ENCODE assay signal across 28 cellular contexts in genomic region chr13:32893176-32893575, GRCh38.
"Had no signal": no experiment of that assay in that cellular context is flagged by ENCODE, and none has a peak within 500 bp of the region (broad histone marks: within the 10 kb centered on the region; RNA-seq: fewer than 3 reads in every experiment).

No MANE protein-coding gene starts in this region.

- H3K4me3 ChIP-seq: dorsolateral prefrontal cortex, gastroesophageal sphincter, heart left ventricle, hepatocyte, lung, mucosa of descending colon, neural progenitor cell, right lobe of liver, thoracic aorta, transverse colon, upper lobe of right lung, uterus had no signal

- H3K9ac ChIP-seq: neural progenitor cell, parathyroid adenoma had no signal

- FAIRE-seq: colon, kidney, small intestine had no signal

- H3K36me3 ChIP-seq: gastroesophageal sphincter, heart left ventricle, neural progenitor cell, right lobe of liver, thoracic aorta, transverse colon, upper lobe of right lung, uterus had no signal

- ATAC-seq: gastroesophageal sphincter; heart left ventricle; left lobe of liver; mucosa of descending colon; natural killer cell treated with Interleukin-12 subunit alpha and Interleukin-12 subunit beta and Interleukin-15 and Interleukin-18, amount 100 ng/mL, for 72 hours; right lobe of liver; upper lobe of right lung had no signal

- H3K4me1 ChIP-seq: gastroesophageal sphincter, neural progenitor cell, parathyroid adenoma, right lobe of liver, transverse colon, upper lobe of right lung, uterus had no signal

- H3K27ac ChIP-seq: dorsolateral prefrontal cortex, gastroesophageal sphincter, heart left ventricle, hepatocyte, neural progenitor cell, parathyroid adenoma, right lobe of liver, thoracic aorta, transverse colon, upper lobe of right lung, uterus had no signal

- H2AFZ ChIP-seq: hepatocyte, neural progenitor cell, parathyroid adenoma had no signal

- DNase-seq: dorsolateral prefrontal cortex; effector CD4-positive, alpha-beta T cell; heart left ventricle; kidney; mesenchymal stem cell; mucosa of descending colon; naive B cell; right lobe of liver; small intestine; stimulated activated CD4-positive, alpha-beta T cell treated with anti-CD3 and anti-CD28 coated beads, Interleukin-12 subunit alpha, Interleukin-12 subunit beta, amount 100 ng/mL, for 4 hours; stimulated activated CD4-positive, alpha-beta T cell treated with anti-CD3 and anti-CD28 coated beads, Interleukin-1b, Interleukin-23, amount 100 ng/mL, for 48 hours; stimulated activated CD4-positive, alpha-beta T cell treated with anti-CD3 and anti-CD28 coated beads, Interleukin-4, amount 100 ng/mL, for 1 hour; stimulated activated CD8-positive, alpha-beta memory T cell treated with anti-CD3 and anti-CD28 coated beads, Interleukin-4, amount 100 ng/mL, for 48 hours; stimulated activated naive CD4-positive, alpha-beta T cell treated with Interleukin-2 at 50 U/mL for 16 hours; transverse colon; upper lobe of right lung; uterus had no signal

- H3K27me3 ChIP-seq: dorsolateral prefrontal cortex, gastroesophageal sphincter, heart left ventricle, hepatocyte, neural progenitor cell, right lobe of liver, transverse colon, upper lobe of right lung, uterus had no signal

- H3K27ac Mint-ChIP-seq: natural killer cell treated with Interleukin-12 subunit alpha and Interleukin-12 subunit beta and Interleukin-15 and Interleukin-18, amount 100 ng/mL, for 72 hours; progenitor cell of endocrine pancreas had no signal

- H3K4me1 Mint-ChIP-seq: naive B cell, neural progenitor cell had no signal

- H3K4me2 ChIP-seq: hepatocyte, neural progenitor cell had no signal

- H3K4me3 Mint-ChIP-seq: mesothelial cell of epicardium; naive B cell; natural killer cell treated with Interleukin-12 subunit alpha and Interleukin-12 subunit beta and Interleukin-15 and Interleukin-18, amount 100 ng/mL, for 72 hours; neural progenitor cell had no signal

- H3K9me3 ChIP-seq: right lobe of liver, upper lobe of right lung, uterus had no signal

- H3K36me3 Mint-ChIP-seq: naive B cell; natural killer cell treated with Interleukin-12 subunit alpha and Interleukin-12 subunit beta and Interleukin-15 and Interleukin-18, amount 100 ng/mL, for 72 hours; neural progenitor cell had no signal

- H3K9me3 Mint-ChIP-seq: natural killer cell treated with Interleukin-12 subunit alpha and Interleukin-12 subunit beta and Interleukin-15 and Interleukin-18, amount 100 ng/mL, for 72 hours had no signal
